8 cellular contexts compared by ENCODE assay signal in the genomic region with DNA sequence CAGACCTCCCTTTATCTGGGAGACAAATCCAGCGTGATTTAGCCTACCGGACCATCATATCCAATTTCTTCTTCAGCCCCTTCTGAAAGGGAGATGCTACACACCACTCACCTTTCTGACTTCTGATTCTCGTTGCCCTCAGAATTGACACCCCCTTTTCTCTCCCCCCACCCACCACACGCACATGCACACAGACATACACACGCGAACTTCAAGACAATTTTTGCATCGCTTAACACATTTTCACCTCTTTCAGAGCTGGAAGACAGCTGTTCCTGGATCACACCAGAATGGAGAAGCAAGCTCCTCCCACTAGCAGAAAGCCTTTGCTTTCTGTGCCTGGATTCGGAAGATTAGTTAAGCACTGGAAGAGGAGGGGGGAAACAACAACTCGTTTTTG. TPM values are rescaled to one million over a fixed set of nuclear protein-coding genes. Genes with fewer than 3 reads are reported as not detected.
DNase-seq lines count a peak whose midpoint lies in the region; ATAC-seq, FAIRE-seq and TF ChIP-seq lines count a peak whose summit lies in the region.

No MANE protein-coding gene starts in this region.

- POLR2A ChIA-PET in HepG2 (lab: Yijun Ruan, JAX): no interaction called here
- POLR2A ChIA-PET in WTC11 (lab: Charles Lee): interaction anchor here (0.7 to 1.0 kb wide), 2 partner anchors 127 to 157 kb away, joined by 3 to 5 read pairs; no protein-coding TSS in a partner anchor

- FAIRE-seq in HepG2 (lab: Jason Lieb, UNC): no peak

- TF ChIP-seq RAD21 in HepG2 (CRISPR knock-in tag; IDR thresholded peaks at IDR 0.05): no peak

- ATAC-seq in right lobe of liver: peak in 1 of 4 donors; percentile 17
- no peak for ATAC-seq in HepG2
- no peak for ATAC-seq in WTC11
- no peak for ATAC-seq in right cardiac atrium
- no peak for ATAC-seq in GM18909 (IDR thresholded peaks at IDR 0.05; ENCODE audit: poor library complexity, unreplicated experiment)
- no peak for ATAC-seq in HG03159 (IDR thresholded peaks at IDR 0.05; ENCODE audit: unreplicated experiment)

- H3K9me3 Mint-ChIP-seq in WTC11: no peaks in the 10 kb centered on the region

- H3K27me3 Mint-ChIP-seq in WTC11 (ENCODE audit: low read depth): peaks cover 21% of the 10 kb centered on the region

- no peak for TF ChIP-seq EP300 in HepG2 (IDR thresholded peaks at IDR 0.05; ENCODE audit: low read depth in 2 of 2, low read length in 2 of 2)
- TF ChIP-seq EP300 in HepG2 (CRISPR knock-in tag; IDR thresholded peaks at IDR 0.05; ENCODE audit: borderline replicate concordance): no peak

- H3F3A ChIP-seq in MM.1S (ENCODE audit: insufficient read depth, low read length): no peaks in the 10 kb centered on the region

- no peaks in the 10 kb centered on the region for H3K79me2 ChIP-seq in HepG2 (ENCODE audit: insufficient read depth, low read length)
- H3K79me2 ChIP-seq in MM.1S (ENCODE audit: low read length): no peaks in the 10 kb centered on the region

- no peaks in the 10 kb centered on the region for H3K9me2 ChIP-seq in MM.1S (replicated peaks; ENCODE audit: insufficient read depth, low read length)

- no peaks in the 10 kb centered on the region for H4K20me1 ChIP-seq in HepG2 (ENCODE audit: insufficient read depth, low read length)
- H4K20me1 ChIP-seq in MM.1S (ENCODE audit: insufficient read depth, low read length): no peaks in the 10 kb centered on the region

- H3K4me1 Mint-ChIP-seq in WTC11: peaks cover 16% of the 10 kb centered on the region

- peak overlapping the region; percentile 80 for H3K4me3 Mint-ChIP-seq in WTC11

- H3K4me2 ChIP-seq in HepG2 (ENCODE audit: low read depth, low read length): no peak overlapping the region
- H3K4me2 ChIP-seq in MM.1S (ENCODE audit: low read depth, low read length): no peak overlapping the region

- H3K4me1 ChIP-seq in right lobe of liver (peaks cover 0 to 12% (median 0%) of the 10 kb centered on the region in 4 donors), HepG2 (ENCODE audit: insufficient read depth, low read length) (no peaks in the 10 kb centered on the region), right cardiac atrium (ENCODE audit: control insufficient read depth, insufficient read depth, low read length) (no peaks in the 10 kb centered on the region), spleen (peaks cover 11 to 32% (median 18%) of the 10 kb centered on the region in 6 donors), MM.1S (ENCODE audit: low read length) (no peaks in the 10 kb centered on the region)

- in situ Hi-C loops in HepG2 (cut with HindIII; ENCODE audit: extremely low pct_ligation_motif_present, low pct_unique_long_range_greater_than_20kb): no loop called here

- no TSS peak for BruUV-seq in HepG2 (replicated peaks; lab: Mats Ljungman, UMichigan)

- peak overlapping the region; percentile 95 for H3K27ac Mint-ChIP-seq in WTC11

- TF ChIP-seq CTCF in right lobe of liver (IDR thresholded peaks at IDR 0.05) (no peak), HepG2 (CRISPR knock-in tag; IDR thresholded peaks at IDR 0.05) (no peak), WTC11 (IDR thresholded peaks at IDR 0.05) (no peak), spleen (IDR thresholded peaks at IDR 0.05 in 8 of 11, conservative IDR thresholded peaks at IDR 0.05 in 3 of 11) (no peak), MM.1S (IDR thresholded peaks at IDR 0.05; ENCODE audit: low read length) (no peak)

- WGBS in right lobe of liver (ENCODE audit: insufficient coverage, low coverage, low lambda C conversion rate, missing lambda C conversion rate): under 1% methylated on average over 9 of the region's 9 CpGs
- 25% methylated on average over 9 of the region's 9 CpGs for WGBS in HepG2 (ENCODE audit: low lambda C conversion rate)
- 2% methylated on average over 9 of the region's 9 CpGs for WGBS in right cardiac atrium
- 0 to 3% (median 1%) methylated on average over 9 of the region's 9 CpGs for whole genome bisulfite sequencing in spleen, 5 donors

- CTCF ChIA-PET in HepG2 (lab: Yijun Ruan, JAX; ENCODE audit: low intra/inter-chr PET ratio, low total read pairs): no interaction called here
- CTCF ChIA-PET in WTC11 (lab: Charles Lee): interaction anchor here (0.6 to 1.9 kb wide), 5 partner anchors 31 to 358 kb away, joined by 3 to 10 read pairs (median 8); no protein-coding TSS in a partner anchor

- H3K9me3 ChIP-seq in right lobe of liver (no peaks in the 10 kb centered on the region), HepG2 (ENCODE audit: low read length) (no peaks in the 10 kb centered on the region), right cardiac atrium (ENCODE audit: control insufficient read depth, low read length) (no peaks in the 10 kb centered on the region), spleen (no peaks in the 10 kb centered on the region), MM.1S (replicated peaks; ENCODE audit: insufficient read depth, low read length) (no peaks in the 10 kb centered on the region)

- TF ChIP-seq POLR2A in right lobe of liver (IDR thresholded peaks at IDR 0.05) (no peak), HepG2 (IDR thresholded peaks at IDR 0.05; ENCODE audit: insufficient read depth in 1 of 2, low read depth in 2 of 2, low read length in 2 of 2) (no peak), spleen (IDR thresholded peaks at IDR 0.05) (no peak)

- peak overlapping the region in 2 of 3 donors; percentile 38 to 50 for H3K4me3 ChIP-seq in right lobe of liver
- no peak overlapping the region for H3K4me3 ChIP-seq in HepG2 (replicated peaks in 1 of 3; ENCODE audit: insufficient read depth in 1 of 3, low read depth in 2 of 3, low read length in 3 of 3)
- peak overlapping the region; percentile 73 for H3K4me3 ChIP-seq in right cardiac atrium (ENCODE audit: low read length)
- peak overlapping the region in 7 of 8 donors; percentile 40 to 73 (median 58) for H3K4me3 ChIP-seq in spleen
- H3K4me3 ChIP-seq in MM.1S (ENCODE audit: low read length): no peak overlapping the region

- H3K27me3 ChIP-seq in right lobe of liver (peaks cover 0 to 19% of the 10 kb centered on the region in 2 donors), HepG2 (ENCODE audit: control insufficient read depth in 1 of 2, insufficient read depth in 2 of 2, low read length in 2 of 2) (peaks cover 2 to 10% of the 10 kb centered on the region in 2 experiments; a peak in 3 of 5 replicates), right cardiac atrium (ENCODE audit: control insufficient read depth, insufficient read depth) (peaks cover 3% of the 10 kb centered on the region), spleen (replicated peaks in 1 of 7) (peaks cover 0 to 57% (median 32%) of the 10 kb centered on the region in 7 donors), MM.1S (replicated peaks; ENCODE audit: insufficient read depth, low read length) (no peaks in the 10 kb centered on the region)

- H3K36me3 Mint-ChIP-seq in WTC11: 0 out of 2 replicates have a peak, but pooled peaks cover 7% of the 10 kb centered on the region

- H3K27ac ChIP-seq in right lobe of liver: no peak overlapping the region
- H3K27ac ChIP-seq in HepG2 (ENCODE audit: extremely low read length, insufficient read depth, low read length): no peak overlapping the region
- H3K27ac ChIP-seq in right cardiac atrium (ENCODE audit: low read length): no peak overlapping the region
- H3K27ac ChIP-seq in spleen: no peak overlapping the region
- no peak overlapping the region for H3K27ac ChIP-seq in MM.1S (ENCODE audit: low read length)

- intact Hi-C loops in right lobe of liver (cut with DNase I): no loop called here
- intact Hi-C loops in HepG2 (cut with micrococcal nuclease; ENCODE audit: unreplicated experiment): no loop called here
- intact Hi-C loops in right cardiac atrium (cut with DNase I): no loop called here
- intact Hi-C loops in spleen (cut with DNase I; ENCODE audit: low total_unique reads): no loop called here

- DNase-seq in right lobe of liver (no peak), HepG2 (ENCODE audit: low spot score) (no peak), WTC11 (ENCODE audit: low spot score) (no peak), right cardiac atrium (no peak), spleen (no peak), MM.1S (no peak)

- H3K9ac ChIP-seq in HepG2 (ENCODE audit: insufficient read depth, low read depth, low read length): no peak overlapping the region
- H3K9ac ChIP-seq in MM.1S (ENCODE audit: low read length): no peak overlapping the region

- H2AFZ ChIP-seq in HepG2 (ENCODE audit: low read length) (no peak overlapping the region), MM.1S (ENCODE audit: low read length) (no peak overlapping the region)

- no peaks in the 10 kb centered on the region for H3K36me3 ChIP-seq in right lobe of liver
- no peaks in the 10 kb centered on the region for H3K36me3 ChIP-seq in HepG2 (replicated peaks in 1 of 2; ENCODE audit: control insufficient read depth in 1 of 2, insufficient read depth in 2 of 2, low read length in 2 of 2)
- H3K36me3 ChIP-seq in spleen: no peaks in the 10 kb centered on the region
- H3K36me3 ChIP-seq in MM.1S (replicated peaks; ENCODE audit: insufficient read depth, low read length): no peaks in the 10 kb centered on the region

RNA-seq across cellular contexts. Expression of a gene that starts 1.0 kb away (rescaled TPM):
- 1 to 10 TPM in 3 of 6 experiments, under 1 TPM in 3; 0.43 to 5.1 (median 1.0) TPM for total RNA-seq in right lobe of liver
- not detected in 2 replicates for total RNA-seq in HepG2 (2016; rRNA removed; fragmentation: Illumina TruSeq; extraction: Trizol)
- total RNA-seq in HepG2 (2016; cell fraction: cytosol; rRNA removed; fragmentation: Illumina TruSeq; extraction: Trizol; ENCODE audit: low read depth): not detected in 2 replicates
- not detected in 2 replicates for total RNA-seq in HepG2 (2016; cell fraction: insoluble cytoplasmic fraction; rRNA removed; fragmentation: Illumina TruSeq; extraction: Trizol)
- not detected in 2 replicates for total RNA-seq in HepG2 (2016; cell fraction: membrane; rRNA removed; fragmentation: Illumina TruSeq; extraction: Trizol)
- not detected in 2 replicates for total RNA-seq in HepG2 (2016; cell fraction: nucleus; rRNA removed; fragmentation: Illumina TruSeq; extraction: Trizol)
- not detected in 2 replicates for polyA plus RNA-seq in HepG2 (2011; rRNA removed)
- not detected in 2 replicates for polyA plus RNA-seq in HepG2 (2011; cell fraction: cytosol; rRNA removed)
- not detected in 2 replicates for polyA plus RNA-seq in HepG2 (2011; cell fraction: nucleus; rRNA removed)
- 0.11 TPM in 1 of 2 replicates, not detected in the other for polyA plus RNA-seq in HepG2 (2012)
- not detected in 2 replicates for polyA plus RNA-seq in HepG2 (2016; cell fraction: cytosol; fragmentation: Illumina TruSeq; extraction: Trizol; ENCODE audit: low read depth)
- polyA plus RNA-seq in HepG2 (2016; cell fraction: insoluble cytoplasmic fraction; fragmentation: Illumina TruSeq; extraction: Trizol; ENCODE audit: low read depth): not detected in 2 replicates
- polyA plus RNA-seq in HepG2 (2016; cell fraction: membrane; fragmentation: Illumina TruSeq; extraction: Trizol; ENCODE audit: low read depth): not detected in 2 replicates
- not detected in 2 replicates for polyA plus RNA-seq in HepG2 (2016; cell fraction: nucleus; fragmentation: Illumina TruSeq; extraction: Trizol; ENCODE audit: insufficient read depth, low read depth)
- polyA minus RNA-seq in HepG2 (2011; rRNA and poly(A)+ RNA removed; ENCODE audit: low replicate concordance): 0.44 TPM in 1 of 2 replicates, not detected in the other
- not detected in 2 replicates for polyA minus RNA-seq in HepG2 (2011; cell fraction: cytosol; rRNA and poly(A)+ RNA removed)
- polyA minus RNA-seq in HepG2 (2011; cell fraction: nucleus; rRNA and poly(A)+ RNA removed): not detected in 2 replicates
- 14.6 to 16.1 TPM (median 15.0 TPM) in 3 replicates for total RNA-seq in WTC11 (2021)
- 10 to 100 TPM in 1 of 4 donors, 1 to 10 TPM in 3; 6.0 to 13.2 (median 7.4) TPM for total RNA-seq in right cardiac atrium
- polyA plus RNA-seq in right cardiac atrium: 6.6 TPM
- 10 to 100 TPM in 5 of 7 donors, 1 to 10 TPM in 2; 6.5 to 86.5 (median 14.3) TPM for total RNA-seq in spleen
- polyA plus RNA-seq in spleen: 1 to 10 TPM; 1.7 to 4.4 (median 2.6) TPM

RNA-seq across cellular contexts. Expression of a gene that starts 56.6 kb away (rescaled TPM):
- 10 to 100 TPM in 3 of 6 experiments, 1 to 10 TPM in 3; 5.4 to 19.0 (median 11.0) TPM for total RNA-seq in right lobe of liver
- not detected in 2 replicates for total RNA-seq in HepG2 (2016; rRNA removed; fragmentation: Illumina TruSeq; extraction: Trizol)
- not detected in 2 replicates for total RNA-seq in HepG2 (2016; cell fraction: cytosol; rRNA removed; fragmentation: Illumina TruSeq; extraction: Trizol; ENCODE audit: low read depth)
- total RNA-seq in HepG2 (2016; cell fraction: insoluble cytoplasmic fraction; rRNA removed; fragmentation: Illumina TruSeq; extraction: Trizol): not detected in 2 replicates
- total RNA-seq in HepG2 (2016; cell fraction: membrane; rRNA removed; fragmentation: Illumina TruSeq; extraction: Trizol): not detected in 2 replicates
- not detected in 2 replicates for total RNA-seq in HepG2 (2016; cell fraction: nucleus; rRNA removed; fragmentation: Illumina TruSeq; extraction: Trizol)
- 0.07 TPM in 1 of 2 replicates, not detected in the other for polyA plus RNA-seq in HepG2 (2011; rRNA removed)
- polyA plus RNA-seq in HepG2 (2011; cell fraction: cytosol; rRNA removed): not detected in 2 replicates
- polyA plus RNA-seq in HepG2 (2011; cell fraction: nucleus; rRNA removed): not detected in 2 replicates
- not detected in 2 replicates for polyA plus RNA-seq in HepG2 (2012)
- polyA plus RNA-seq in HepG2 (2016; cell fraction: cytosol; fragmentation: Illumina TruSeq; extraction: Trizol; ENCODE audit: low read depth): not detected in 2 replicates
- polyA plus RNA-seq in HepG2 (2016; cell fraction: insoluble cytoplasmic fraction; fragmentation: Illumina TruSeq; extraction: Trizol; ENCODE audit: low read depth): not detected in 2 replicates
- polyA plus RNA-seq in HepG2 (2016; cell fraction: membrane; fragmentation: Illumina TruSeq; extraction: Trizol; ENCODE audit: low read depth): not detected in 2 replicates
- polyA plus RNA-seq in HepG2 (2016; cell fraction: nucleus; fragmentation: Illumina TruSeq; extraction: Trizol; ENCODE audit: insufficient read depth, low read depth): not detected in 2 replicates
- polyA minus RNA-seq in HepG2 (2011; rRNA and poly(A)+ RNA removed; ENCODE audit: low replicate concordance): not detected in 2 replicates
- not detected in 2 replicates for polyA minus RNA-seq in HepG2 (2011; cell fraction: cytosol; rRNA and poly(A)+ RNA removed)
- polyA minus RNA-seq in HepG2 (2011; cell fraction: nucleus; rRNA and poly(A)+ RNA removed): not detected in 2 replicates
- 0.05 to 0.07 TPM in 2 of 3 replicates, not detected in the other for total RNA-seq in WTC11 (2021)
- 10 to 100 TPM in 1 of 4 donors, 1 to 10 TPM in 3; 3.3 to 14.1 (median 5.5) TPM for total RNA-seq in right cardiac atrium
- 3.8 TPM for polyA plus RNA-seq in right cardiac atrium
- 1 to 10 TPM; 2.4 to 6.5 (median 3.7) TPM for total RNA-seq in spleen
- 1 to 10 TPM in 2 of 3 donors, under 1 TPM in 1; 0.15 to 3.3 (median 1.5) TPM for polyA plus RNA-seq in spleen

Comparison
In these comparisons a context has a peak if more than half of its experiments do, and no peak if none do; other contexts are left out.
1. H3K4me3 ChIP-seq: peak in right lobe of liver (2 of 3), right cardiac atrium (single experiment) and spleen (7 of 8); none in HepG2 (0 of 3) and MM.1S (single experiment).